Comparison of ENCODE assay signal across 14 cellular contexts in the genomic region with DNA sequence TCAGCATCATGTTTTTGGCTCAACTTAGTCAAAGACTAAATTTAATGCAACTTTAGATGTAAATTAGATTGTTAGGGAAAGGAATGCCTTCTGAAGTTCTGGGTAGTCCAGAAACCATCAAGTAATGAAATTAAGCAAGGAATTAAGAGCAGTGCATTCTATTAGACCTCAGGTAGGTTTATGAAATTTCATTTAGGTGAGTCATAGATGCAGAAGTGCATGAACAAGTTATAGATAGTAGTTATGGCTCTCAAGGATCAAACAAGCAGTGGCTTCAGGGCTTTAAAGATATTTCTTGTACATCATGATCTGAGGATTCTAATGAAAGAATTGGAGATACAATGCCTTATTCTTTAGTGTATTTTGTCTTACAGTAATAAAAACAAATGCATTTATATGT. TPM values are rescaled to one million over a fixed set of nuclear protein-coding genes. Genes with fewer than 3 reads are reported as not detected.
DNase-seq lines count a peak whose midpoint lies in the region; ATAC-seq and TF ChIP-seq lines count a peak whose summit lies in the region.
"Had no signal": no experiment of that assay in that cellular context is flagged by ENCODE, and none has a peak within 500 bp of the region (broad histone marks: within the 10 kb centered on the region; RNA-seq: fewer than 3 reads in every experiment).

No MANE protein-coding gene starts in this region.

- ATAC-seq in memory B cell (ENCODE audit: low read depth), result no peak
- ATAC-seq in activated CD8-positive, alpha-beta T cell treated with anti-CD3 and anti-CD28 coated beads, Interleukin-2, amount 10 ng/mL, durations not matched to agents 7 days and 5 days, result no peak
- ATAC-seq: CD8-positive, alpha-beta T cell had no signal

- peaks cover 23% of the 10 kb centered on the region for H3K4me1 Mint-ChIP-seq in Caco-2 (ENCODE audit: low read depth, unreplicated experiment)
- H3K4me1 Mint-ChIP-seq in IgD-negative memory B cell, result peaks cover 16 to 19% (median 17%) of the 10 kb centered on the region in 3 donors
- peaks cover 11% of the 10 kb centered on the region for H3K4me1 Mint-ChIP-seq in memory B cell
- no peaks in the 10 kb centered on the region for H3K4me1 Mint-ChIP-seq in activated CD8-positive, alpha-beta T cell treated with anti-CD3 and anti-CD28 coated beads, Interleukin-2, amount 10 ng/mL, durations not matched to agents 7 days and 5 days (ENCODE audit: low read depth)

- intact Hi-C loops in Caco-2 (cut with micrococcal nuclease; ENCODE audit: unreplicated experiment), result loop anchor here (2.0 kb wide), 1 partner anchor 15 kb away; no protein-coding TSS in a partner anchor

- DNase-seq in Caco-2 (no peak), epithelial cell of esophagus (ENCODE audit: low read depth) (peak; percentile 55), memory B cell (ENCODE audit: low spot score in 2 of 2) (no peak), GOT3 (lab: John Stamatoyannopoulos, UW) (no peak)
- no peak for DNase-seq in NK-92 treated with Interleukin-12 subunit alpha and Interleukin-12 subunit beta, amount 100 ng/mL, for 24 hours (lab: John Stamatoyannopoulos, UW)
- no peak for DNase-seq in activated CD8-positive, alpha-beta T cell treated with anti-CD3 and anti-CD28 coated beads, Interleukin-2, amount 10 ng/mL, durations not matched to agents 7 days and 5 days
- DNase-seq: BE2C; CD8-positive, alpha-beta T cell; COR-L47; DMS79; GM23248; H7 had no signal

- no peaks in the 10 kb centered on the region for H3K36me3 ChIP-seq in Caco-2 (ENCODE audit: control insufficient read depth, insufficient read depth, low read length)
- H3K36me3 ChIP-seq: BE2C had no signal

- CTCF ChIA-PET in Caco-2 (lab: Charles Lee), result interaction anchor here (0.8 to 1.5 kb wide), 3 partner anchors 25 to 311 kb away, joined by 3 to 5 read pairs (median 3); partner anchors contain the start of gene SPOPL
- CTCF ChIA-PET in activated CD8-positive, alpha-beta T cell treated with anti-CD3 and anti-CD28 coated beads, Interleukin-2, amount 10 ng/mL, durations not matched to agents 7 days and 5 days (lab: Charles Lee), result no interaction called here

- no peak overlapping the region for H3K4me3 ChIP-seq in Caco-2 (ENCODE audit: low read depth, low read length)
- H3K4me3 ChIP-seq in epithelial cell of esophagus (ENCODE audit: low read length), result no peak overlapping the region
- H3K4me3 ChIP-seq: GM12878, GM23248 had no signal

- H3K9me3 ChIP-seq in Caco-2, result no peaks in the 10 kb centered on the region
- H3K9me3 ChIP-seq: BE2C had no signal

- H3K36me3 Mint-ChIP-seq in Caco-2 (ENCODE audit: insufficient read depth, unreplicated experiment) (peaks cover 7% of the 10 kb centered on the region), IgD-negative memory B cell (peaks cover 1% of the 10 kb centered on the region), memory B cell (no peaks in the 10 kb centered on the region)
- no peaks in the 10 kb centered on the region for H3K36me3 Mint-ChIP-seq in activated CD8-positive, alpha-beta T cell treated with anti-CD3 and anti-CD28 coated beads, Interleukin-2, amount 10 ng/mL, durations not matched to agents 7 days and 5 days (ENCODE audit: low read depth)
- H3K36me3 Mint-ChIP-seq: CD8-positive, alpha-beta T cell had no signal

- H3K27me3 Mint-ChIP-seq in Caco-2 (ENCODE audit: insufficient read depth, unreplicated experiment) (no peaks in the 10 kb centered on the region), IgD-negative memory B cell (no peaks in the 10 kb centered on the region), memory B cell (no peaks in the 10 kb centered on the region)
- H3K27me3 Mint-ChIP-seq in activated CD8-positive, alpha-beta T cell treated with anti-CD3 and anti-CD28 coated beads, Interleukin-2, amount 10 ng/mL, durations not matched to agents 7 days and 5 days (ENCODE audit: low read depth), result no peaks in the 10 kb centered on the region

- H3K27ac Mint-ChIP-seq in Caco-2 (ENCODE audit: unreplicated experiment) (peak overlapping the region; percentile 17), IgD-negative memory B cell (peak overlapping the region in 2 of 3 donors; percentile 0 to 31), memory B cell (peak overlapping the region; percentile 79)
- H3K27ac Mint-ChIP-seq in activated CD8-positive, alpha-beta T cell treated with anti-CD3 and anti-CD28 coated beads, Interleukin-2, amount 10 ng/mL, durations not matched to agents 7 days and 5 days, result no peak overlapping the region
- H3K27ac Mint-ChIP-seq: CD8-positive, alpha-beta T cell had no signal

- H3K9me3 Mint-ChIP-seq in Caco-2 (ENCODE audit: unreplicated experiment) (no peaks in the 10 kb centered on the region), IgD-negative memory B cell (no peaks in the 10 kb centered on the region), memory B cell (no peaks in the 10 kb centered on the region)
- H3K9me3 Mint-ChIP-seq in activated CD8-positive, alpha-beta T cell treated with anti-CD3 and anti-CD28 coated beads, Interleukin-2, amount 10 ng/mL, durations not matched to agents 7 days and 5 days (ENCODE audit: insufficient read depth), result no peaks in the 10 kb centered on the region
- H3K9me3 Mint-ChIP-seq: CD8-positive, alpha-beta T cell had no signal

- BruUV-seq in Caco-2 (replicated peaks; lab: Mats Ljungman, UMichigan), result no TSS peak

- peaks cover 6% of the 10 kb centered on the region; the same call in 1 of the 2 replicates for H3K4me1 ChIP-seq in Caco-2
- H3K4me1 ChIP-seq: BE2C had no signal

- H3K4me3 Mint-ChIP-seq in Caco-2 (ENCODE audit: unreplicated experiment) (no peak overlapping the region), IgD-negative memory B cell (no peak overlapping the region), memory B cell (no peak overlapping the region)
- no peak overlapping the region for H3K4me3 Mint-ChIP-seq in activated CD8-positive, alpha-beta T cell treated with anti-CD3 and anti-CD28 coated beads, Interleukin-2, amount 10 ng/mL, durations not matched to agents 7 days and 5 days
- H3K4me3 Mint-ChIP-seq: CD8-positive, alpha-beta T cell had no signal

- TF ChIP-seq CTCF in Caco-2 (IDR thresholded peaks at IDR 0.05; ENCODE audit: insufficient read depth in 1 of 2, low read depth in 1 of 2, low read length in 1 of 2, severe bottlenecking in 1 of 2, unreplicated experiment in 1 of 2) (no peak), epithelial cell of esophagus (IDR thresholded peaks at IDR 0.05; ENCODE audit: insufficient read depth, low read depth, low read length, missing control alignments) (no peak)

- POLR2A ChIA-PET in Caco-2 (lab: Charles Lee), result no interaction called here
- POLR2A ChIA-PET in activated CD8-positive, alpha-beta T cell treated with anti-CD3 and anti-CD28 coated beads, Interleukin-2, amount 10 ng/mL, durations not matched to agents 7 days and 5 days (lab: Charles Lee), result no interaction called here

- H3K27me3 ChIP-seq in Caco-2 (replicated peaks; ENCODE audit: control insufficient read depth, insufficient read depth, low read length), result no peaks in the 10 kb centered on the region
- H3K27me3 ChIP-seq: BE2C had no signal

RNA-seq across cellular contexts. Expression of gene SPOPL, which starts 25.4 kb away (rescaled TPM):
- 31.6 and 32.9 TPM in 2 replicates for total RNA-seq in Caco-2 (2022)
- 7.7 TPM for polyA plus RNA-seq in IgD-negative memory B cell
- total RNA-seq in activated CD8-positive, alpha-beta T cell treated with anti-CD3 and anti-CD28 coated beads, Interleukin-2, amount 10 ng/mL, durations not matched to agents 7 days and 5 days, result 10 to 100 TPM; 13.0 to 15.6 TPM
